Comparison of ENCODE assay signal across 24 cellular contexts in the genomic region with DNA sequence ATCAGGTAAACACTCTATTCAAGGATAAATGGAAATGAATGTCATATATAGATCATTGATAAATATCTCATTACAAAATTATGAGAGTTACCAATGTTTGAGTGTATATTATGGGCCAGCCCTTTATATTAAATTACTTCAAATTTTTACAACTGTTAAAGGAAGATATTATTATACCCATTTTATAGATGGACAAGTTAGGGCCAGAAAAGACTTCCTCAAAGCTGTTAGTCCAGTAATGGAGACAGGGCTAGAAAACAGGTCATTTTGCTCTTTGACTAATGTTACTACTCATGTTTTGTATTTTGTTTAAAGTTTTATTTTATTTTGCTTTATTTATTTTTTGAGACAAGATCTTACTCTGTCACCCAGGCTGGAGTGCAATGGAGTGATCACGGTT.
"Had no signal": no experiment of that assay in that cellular context is flagged by ENCODE, and none has a peak within 500 bp of the region (broad histone marks: within the 10 kb centered on the region; RNA-seq: fewer than 3 reads in every experiment).

No MANE protein-coding gene starts in this region.

- H3K9me3 ChIP-seq: prostate gland, right atrium auricular region, sigmoid colon, stomach, testis, tibial artery, upper lobe of left lung had no signal

- H3K36me3 Mint-ChIP-seq: naive thymus-derived CD4-positive, alpha-beta T cell; neural progenitor cell; stimulated activated effector memory CD8-positive, alpha-beta T cell treated with anti-CD3 and anti-CD28 coated beads, Interleukin-12 subunit alpha, Interleukin-12 subunit beta, amount 100 ng/mL, for 72 hours had no signal

- FAIRE-seq: colon, frontal cortex, keratinocyte, urothelium cell line had no signal

- H3K27ac Mint-ChIP-seq: naive thymus-derived CD4-positive, alpha-beta T cell; nephron; neural progenitor cell; stimulated activated effector memory CD8-positive, alpha-beta T cell treated with anti-CD3 and anti-CD28 coated beads, Interleukin-12 subunit alpha, Interleukin-12 subunit beta, amount 100 ng/mL, for 72 hours had no signal

- H3K27me3 Mint-ChIP-seq: naive thymus-derived CD4-positive, alpha-beta T cell had no signal

- H3K4me1 ChIP-seq: neural progenitor cell, prostate gland, right atrium auricular region, stomach, testis had no signal

- H3K27me3 ChIP-seq: dorsolateral prefrontal cortex, neural progenitor cell, right atrium auricular region, sigmoid colon, stomach, testis, tibial artery, upper lobe of left lung had no signal

- H3K36me3 ChIP-seq: neural progenitor cell, prostate gland, right atrium auricular region, sigmoid colon, stomach, tibial artery, upper lobe of left lung had no signal

- H3K4me3 ChIP-seq: dorsolateral prefrontal cortex, neural progenitor cell, prostate gland, right atrium auricular region, sigmoid colon, stomach, testis, tibial artery, upper lobe of left lung had no signal

- H3K9ac ChIP-seq: neural progenitor cell had no signal

- DNase-seq: dorsolateral prefrontal cortex; effector CD4-positive, alpha-beta T cell; head of caudate nucleus; mesenchymal stem cell; midbrain; naive thymus-derived CD4-positive, alpha-beta T cell; sigmoid colon; stimulated activated CD4-positive, alpha-beta T cell treated with anti-CD3 and anti-CD28 coated beads, Interleukin-2, amount 100 ng/mL, for 24 hours; stimulated activated CD4-positive, alpha-beta T cell treated with anti-CD3 and anti-CD28 coated beads, Interleukin-4, amount 100 ng/mL, for 24 hours; stimulated activated naive CD4-positive, alpha-beta T cell treated with Interleukin-2 at 50 U/mL for 16 hours; stomach; substantia nigra; testis; tibial artery; upper lobe of left lung had no signal

- ATAC-seq: naive thymus-derived CD4-positive, alpha-beta T cell; stimulated activated effector memory CD8-positive, alpha-beta T cell treated with anti-CD3 and anti-CD28 coated beads, Interleukin-12 subunit alpha, Interleukin-12 subunit beta, amount 100 ng/mL, for 72 hours had no signal

- H3K27ac ChIP-seq: dorsolateral prefrontal cortex, neural progenitor cell, prostate gland, right atrium auricular region, stomach, testis, tibial artery, upper lobe of left lung had no signal

- H3K4me3 Mint-ChIP-seq: naive thymus-derived CD4-positive, alpha-beta T cell; nephron; neural progenitor cell; stimulated activated effector memory CD8-positive, alpha-beta T cell treated with anti-CD3 and anti-CD28 coated beads, Interleukin-12 subunit alpha, Interleukin-12 subunit beta, amount 100 ng/mL, for 72 hours had no signal

- H3K4me1 Mint-ChIP-seq: naive thymus-derived CD4-positive, alpha-beta T cell; nephron; neural progenitor cell; stimulated activated effector memory CD8-positive, alpha-beta T cell treated with anti-CD3 and anti-CD28 coated beads, Interleukin-12 subunit alpha, Interleukin-12 subunit beta, amount 100 ng/mL, for 72 hours had no signal

- H3K4me2 ChIP-seq: neural progenitor cell had no signal
